ENCODE assay signal across 25 cellular contexts in the genomic region with DNA sequence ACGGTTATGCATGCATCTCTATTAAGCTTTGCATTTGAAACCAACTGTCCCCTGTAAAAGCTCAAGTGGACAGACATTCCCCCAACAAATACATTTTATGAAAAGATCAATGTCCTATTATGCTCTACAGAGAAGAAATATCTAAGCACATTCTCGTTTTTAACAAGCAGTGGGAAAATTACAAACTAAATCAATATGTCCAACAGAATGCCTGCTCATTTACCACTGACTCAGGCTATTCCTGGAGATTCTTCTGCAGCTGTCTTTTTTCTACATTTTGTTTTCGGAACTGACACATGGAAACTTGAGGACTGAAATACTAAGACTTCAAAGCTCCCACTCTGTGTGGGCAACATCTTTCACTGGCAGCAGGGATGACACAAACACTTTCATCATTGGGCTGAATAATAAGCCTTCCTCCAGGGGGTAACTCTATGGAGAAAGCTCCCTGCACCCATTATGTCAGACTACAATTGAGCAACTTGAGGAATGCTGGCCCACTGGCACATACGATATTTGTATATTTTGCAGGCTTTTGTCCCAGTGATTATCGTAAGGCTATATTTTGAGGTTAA.
DNase-seq lines count a peak whose midpoint lies in the region; ATAC-seq and TF ChIP-seq lines count a peak whose summit lies in the region.
"Had no signal": no experiment of that assay in that cellular context is flagged by ENCODE, and none has a peak within 500 bp of the region (broad histone marks: within the 10 kb centered on the region; RNA-seq: fewer than 3 reads in every experiment).

No MANE protein-coding gene starts in this region.

- H3K9me3 ChIP-seq in iPS-20b (ENCODE audit: insufficient read depth, low read depth, low read length) = no peaks in the 10 kb centered on the region
- H3K9me3 ChIP-seq: BLaER1 had no signal

- no peak overlapping the region for H3K4me3 ChIP-seq in iPS-20b (ENCODE audit: low read length)
- H3K4me3 ChIP-seq: BLaER1, left lung, SJSA1 had no signal

- TF ChIP-seq CTCF in WTC11 (IDR thresholded peaks at IDR 0.05) (no peak), omental fat pad (IDR thresholded peaks at IDR 0.05) (no peak)

- no peaks in the 10 kb centered on the region for H3K36me3 ChIP-seq in iPS-20b (ENCODE audit: insufficient read depth, low read depth, low read length)
- H3K36me3 ChIP-seq: BLaER1, left lung, SJSA1 had no signal

- 0 out of 2 replicates have a peak overlapping the region, but pooled peaks have one; percentile 11 for H3K9ac ChIP-seq in iPS-20b (ENCODE audit: low read depth, low read length)
- H3K9ac ChIP-seq: BLaER1 had no signal

- no peak overlapping the region for H3K27ac Mint-ChIP-seq in WTC11
- no peak overlapping the region for H3K27ac Mint-ChIP-seq in activated T-helper 1 cell treated with anti-CD3 and anti-CD28 coated beads, Interleukin-12 subunit alpha, Interleukin-12 subunit beta, Interleukin-2, Interleukin-4 antibody, amounts not matched to agents 30 ng/mL and 10 ng/mL and 1 ng/mL, durations not matched to agents 14 hours and 24 hours and 36 hours
- H3K27ac Mint-ChIP-seq: activated naive CD4-positive, alpha-beta T cell treated with anti-CD3 and anti-CD28 coated beads for 36 hours; immature natural killer cell; mesothelial cell of epicardium had no signal

- peak; percentile 47 for ATAC-seq in WTC11
- ATAC-seq in omental fat pad (ENCODE audit: low FRiP score) = peak; percentile 71
- ATAC-seq: left lung; naive thymus-derived CD8-positive, alpha-beta T cell had no signal

- peaks cover 22% of the 10 kb centered on the region for H3K4me1 Mint-ChIP-seq in WTC11
- no peaks in the 10 kb centered on the region for H3K4me1 Mint-ChIP-seq in activated T-helper 1 cell treated with anti-CD3 and anti-CD28 coated beads, Interleukin-12 subunit alpha, Interleukin-12 subunit beta, Interleukin-2, Interleukin-4 antibody, amounts not matched to agents 30 ng/mL and 10 ng/mL and 1 ng/mL, durations not matched to agents 14 hours and 24 hours and 36 hours (ENCODE audit: low read depth)
- H3K4me1 Mint-ChIP-seq: immature natural killer cell; naive thymus-derived CD8-positive, alpha-beta T cell had no signal

- peaks cover 12% of the 10 kb centered on the region for H3K9me3 Mint-ChIP-seq in WTC11
- H3K9me3 Mint-ChIP-seq in activated T-helper 1 cell treated with anti-CD3 and anti-CD28 coated beads, Interleukin-12 subunit alpha, Interleukin-12 subunit beta, Interleukin-2, Interleukin-4 antibody, amounts not matched to agents 30 ng/mL and 10 ng/mL and 1 ng/mL, durations not matched to agents 14 hours and 24 hours and 36 hours = peaks cover 25% of the 10 kb centered on the region

- H3K27me3 Mint-ChIP-seq in WTC11 (ENCODE audit: low read depth) = no peaks in the 10 kb centered on the region
- no peaks in the 10 kb centered on the region for H3K27me3 Mint-ChIP-seq in activated T-helper 1 cell treated with anti-CD3 and anti-CD28 coated beads, Interleukin-12 subunit alpha, Interleukin-12 subunit beta, Interleukin-2, Interleukin-4 antibody, amounts not matched to agents 30 ng/mL and 10 ng/mL and 1 ng/mL, durations not matched to agents 14 hours and 24 hours and 36 hours (ENCODE audit: insufficient read depth)
- H3K27me3 Mint-ChIP-seq: naive thymus-derived CD8-positive, alpha-beta T cell had no signal

- H3K4me3 Mint-ChIP-seq in WTC11 = no peak overlapping the region
- H3K4me3 Mint-ChIP-seq in activated T-helper 1 cell treated with anti-CD3 and anti-CD28 coated beads, Interleukin-12 subunit alpha, Interleukin-12 subunit beta, Interleukin-2, Interleukin-4 antibody, amounts not matched to agents 30 ng/mL and 10 ng/mL and 1 ng/mL, durations not matched to agents 14 hours and 24 hours and 36 hours = no peak overlapping the region
- H3K4me3 Mint-ChIP-seq: activated naive CD4-positive, alpha-beta T cell treated with anti-CD3 and anti-CD28 coated beads for 36 hours; immature natural killer cell; mesothelial cell of epicardium; naive thymus-derived CD8-positive, alpha-beta T cell had no signal

- no peak overlapping the region for H3K27ac ChIP-seq in iPS-20b (ENCODE audit: low read length)
- H3K27ac ChIP-seq: BLaER1, left lung, SJSA1 had no signal

- POLR2A ChIA-PET in WTC11 (lab: Charles Lee) = no interaction called here

- no peaks in the 10 kb centered on the region for H3K27me3 ChIP-seq in iPS-20b (ENCODE audit: insufficient read depth, low read length)
- H3K27me3 ChIP-seq: BLaER1, left lung, SJSA1 had no signal

- peaks cover 24% of the 10 kb centered on the region for H3K4me1 ChIP-seq in iPS-20b (ENCODE audit: insufficient read depth, low read length)
- H3K4me1 ChIP-seq: BLaER1, left lung, SJSA1 had no signal

- CTCF ChIA-PET in WTC11 (lab: Charles Lee) = no interaction called here

- peaks cover 6% of the 10 kb centered on the region; the same call in 1 of the 2 replicates for H3K36me3 Mint-ChIP-seq in WTC11
- H3K36me3 Mint-ChIP-seq in activated T-helper 1 cell treated with anti-CD3 and anti-CD28 coated beads, Interleukin-12 subunit alpha, Interleukin-12 subunit beta, Interleukin-2, Interleukin-4 antibody, amounts not matched to agents 30 ng/mL and 10 ng/mL and 1 ng/mL, durations not matched to agents 14 hours and 24 hours and 36 hours (ENCODE audit: low read depth) = no peaks in the 10 kb centered on the region
- H3K36me3 Mint-ChIP-seq: immature natural killer cell; mesothelial cell of epicardium; naive thymus-derived CD8-positive, alpha-beta T cell had no signal

- DNase-seq in ELR (ENCODE audit: low read depth) (peak; percentile 4), WTC11 (ENCODE audit: low spot score) (no peak), omental fat pad (ENCODE audit: low spot score) (no peak), T1000 (lab: John Stamatoyannopoulos, UW) (no peak), cortex of kidney (lab: John Stamatoyannopoulos, UW) (no peak), NCI-H2171 treated with DMSO at 0.1 percent for 48 hours (lab: John Stamatoyannopoulos, UW) (no peak)
- no peak for DNase-seq in activated T-helper 1 cell treated with anti-CD3 and anti-CD28 coated beads, Interleukin-12 subunit alpha, Interleukin-12 subunit beta, Interleukin-2, Interleukin-4 antibody, amounts not matched to agents 30 ng/mL and 10 ng/mL and 1 ng/mL, durations not matched to agents 14 hours and 24 hours and 36 hours (ENCODE audit: low spot score)
- DNase-seq: activated CD4-positive, alpha-beta T cell treated with anti-CD3 and anti-CD28 coated beads for 4 hours; activated CD8-positive, alpha-beta memory T cell treated with anti-CD3 and anti-CD28 coated beads for 24 hours; activated naive CD4-positive, alpha-beta T cell treated with anti-CD3 and anti-CD28 coated beads for 36 hours; activated T-cell treated with anti-CD3 and anti-CD28 coated beads, Interleukin-2, amount 50 U/mL, for 1 hour; dermis blood vessel endothelial cell; DMS53; immature natural killer cell; Karpas-422; left lung; MV-4-11; naive thymus-derived CD8-positive, alpha-beta T cell; NCI-H1694; NCI-H526; posterior cingulate gyrus had no signal

- intact Hi-C loops in activated T-helper 1 cell treated with anti-CD3 and anti-CD28 coated beads, Interleukin-12 subunit alpha, Interleukin-12 subunit beta, Interleukin-2, Interleukin-4 antibody, amounts not matched to agents 30 ng/mL and 10 ng/mL and 1 ng/mL, durations not matched to agents 14 hours and 24 hours and 36 hours (cut with micrococcal nuclease) = no loop called here

TF ChIP-seq in WTC11, 78 proteins besides CTCF, POLR2A, EP300 and RAD21 (continues in another document):
- TF ChIP-seq PRRX2 (CRISPR knock-in tag; IDR thresholded peaks at IDR 0.05) (no peak), CREB1 (CRISPR knock-in tag; IDR thresholded peaks at IDR 0.05) (no peak), ARID4B (CRISPR knock-in tag; IDR thresholded peaks at IDR 0.05; ENCODE audit: borderline replicate concordance) (no peak)
